ENCODE assay signal across 8 cellular contexts in the genomic region with DNA sequence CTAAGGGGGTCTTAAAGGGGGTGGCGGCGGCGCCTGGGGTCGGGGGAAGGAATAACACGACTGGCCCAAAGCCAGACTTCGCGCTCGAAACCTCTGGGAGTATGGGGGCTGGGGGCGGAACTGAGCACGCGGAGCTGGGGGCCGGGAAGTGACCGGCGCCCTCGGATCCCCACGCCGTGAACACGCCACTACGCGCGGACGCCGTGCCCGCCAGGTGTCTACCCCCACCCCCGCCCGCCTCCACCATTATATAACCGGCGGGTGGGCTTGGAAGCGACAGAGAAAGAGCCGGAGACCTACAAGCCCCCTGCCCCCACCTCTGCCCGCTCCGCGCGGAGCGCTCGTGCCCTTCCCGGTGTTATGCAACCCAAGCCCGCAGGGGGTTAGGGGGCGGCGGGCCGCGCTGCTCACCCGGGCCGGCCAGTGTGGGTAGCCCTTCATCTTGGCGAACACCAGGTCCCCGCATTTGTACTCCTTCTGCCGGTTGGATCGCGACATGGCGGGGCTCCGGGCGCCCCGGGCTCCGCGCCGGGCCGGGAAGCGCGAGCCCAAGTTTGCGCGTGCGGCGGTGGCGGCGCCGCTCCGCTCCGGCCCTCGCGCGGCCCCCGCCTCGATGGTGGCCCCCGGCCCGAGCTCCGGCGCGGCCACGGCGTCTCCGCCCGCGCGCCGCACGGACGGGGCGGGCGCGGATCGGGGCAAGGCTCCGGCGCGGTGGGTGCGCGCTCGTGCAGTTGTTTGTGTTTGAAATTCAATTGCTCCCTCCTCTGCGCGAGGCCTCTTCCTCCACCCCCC. TPM values are rescaled to one million over a fixed set of nuclear protein-coding genes. Genes with fewer than 3 reads are reported as not detected.
A peak's percentile ranks its signal among the peaks of the same experiment; 100 is the strongest.
DNase-seq lines count a peak whose midpoint lies in the region; ATAC-seq and TF ChIP-seq lines count a peak whose summit lies in the region.

Gene HDGF, minus strand, starts transcription at position 744 of the 792 bp plus-strand sequence. Its CDS starts 246 bp downstream, at position 498.

- H3K36me3 ChIP-seq in MM.1S (replicated peaks; ENCODE audit: insufficient read depth, low read length) (no peaks in the 10 kb centered on the region), neuron (ENCODE audit: insufficient read depth, low read length) (peaks cover 2% of the 10 kb centered on the region)

- H3K27ac ChIP-seq in MM.1S (ENCODE audit: low read length) (peak within 1 kb of the TSS; percentile 73), foreskin keratinocyte (peak within 1 kb of the TSS; percentile 100)

- peak within 1 kb of the TSS; percentile 98 for H3K27ac Mint-ChIP-seq in activated T-helper 1 cell treated with anti-CD3 and anti-CD28 coated beads, Interleukin-12 subunit alpha, Interleukin-12 subunit beta, Interleukin-2, Interleukin-4 antibody, amounts not matched to agents 30 ng/mL and 10 ng/mL and 1 ng/mL, durations not matched to agents 14 hours and 24 hours and 36 hours

- H3K27me3 ChIP-seq in MM.1S (replicated peaks; ENCODE audit: insufficient read depth, low read length) (no peaks in the 10 kb centered on the region), foreskin keratinocyte (no peaks in the 10 kb centered on the region), neuron (ENCODE audit: insufficient read depth, low read length) (no peaks in the 10 kb centered on the region)

- H3K4me3 ChIP-seq in MM.1S (ENCODE audit: low read length): peak within 1 kb of the TSS; percentile 94
- H3K4me3 ChIP-seq in neuron (ENCODE audit: low read length): peak within 1 kb of the TSS; percentile 79

- no peaks in the 10 kb centered on the region for H3K9me3 Mint-ChIP-seq in activated T-helper 1 cell treated with anti-CD3 and anti-CD28 coated beads, Interleukin-12 subunit alpha, Interleukin-12 subunit beta, Interleukin-2, Interleukin-4 antibody, amounts not matched to agents 30 ng/mL and 10 ng/mL and 1 ng/mL, durations not matched to agents 14 hours and 24 hours and 36 hours

- H3K79me2 ChIP-seq in MM.1S (ENCODE audit: low read length): peaks cover 67% of the 10 kb centered on the region

- H3K4me1 ChIP-seq in MM.1S (ENCODE audit: low read length) (peaks cover 39% of the 10 kb centered on the region), foreskin keratinocyte (peaks cover 23% of the 10 kb centered on the region), neuron (ENCODE audit: insufficient read depth, low read length) (peaks cover 51% of the 10 kb centered on the region)

- H3K27me3 Mint-ChIP-seq in activated T-helper 1 cell treated with anti-CD3 and anti-CD28 coated beads, Interleukin-12 subunit alpha, Interleukin-12 subunit beta, Interleukin-2, Interleukin-4 antibody, amounts not matched to agents 30 ng/mL and 10 ng/mL and 1 ng/mL, durations not matched to agents 14 hours and 24 hours and 36 hours (ENCODE audit: insufficient read depth): peaks cover 1% of the 10 kb centered on the region

- no peaks in the 10 kb centered on the region for H3K9me2 ChIP-seq in MM.1S (replicated peaks; ENCODE audit: insufficient read depth, low read length)

- peak within 1 kb of the TSS; percentile 100 for H3K4me3 Mint-ChIP-seq in activated T-helper 1 cell treated with anti-CD3 and anti-CD28 coated beads, Interleukin-12 subunit alpha, Interleukin-12 subunit beta, Interleukin-2, Interleukin-4 antibody, amounts not matched to agents 30 ng/mL and 10 ng/mL and 1 ng/mL, durations not matched to agents 14 hours and 24 hours and 36 hours

- ATAC-seq in GM21737 (IDR thresholded peaks at IDR 0.05; ENCODE audit: unreplicated experiment): peak; percentile 13
- peak; percentile 0 for ATAC-seq in foreskin keratinocyte

- peaks cover 62% of the 10 kb centered on the region for H3K4me1 Mint-ChIP-seq in activated T-helper 1 cell treated with anti-CD3 and anti-CD28 coated beads, Interleukin-12 subunit alpha, Interleukin-12 subunit beta, Interleukin-2, Interleukin-4 antibody, amounts not matched to agents 30 ng/mL and 10 ng/mL and 1 ng/mL, durations not matched to agents 14 hours and 24 hours and 36 hours (ENCODE audit: low read depth)

- H3K9ac ChIP-seq in MM.1S (ENCODE audit: low read length): peak within 1 kb of the TSS; percentile 88

- peaks cover 29% of the 10 kb centered on the region for H3K36me3 Mint-ChIP-seq in activated T-helper 1 cell treated with anti-CD3 and anti-CD28 coated beads, Interleukin-12 subunit alpha, Interleukin-12 subunit beta, Interleukin-2, Interleukin-4 antibody, amounts not matched to agents 30 ng/mL and 10 ng/mL and 1 ng/mL, durations not matched to agents 14 hours and 24 hours and 36 hours (ENCODE audit: low read depth)

- DNase-seq in G401 (ENCODE audit: low spot score) (no peak), MM.1S (peak; percentile 52), foreskin keratinocyte (peak in 1 of 2 donors; percentile 29), dedifferentiated amniotic fluid mesenchymal stem cell (ENCODE audit: extremely low spot score) (no peak), SW 1271 (lab: John Stamatoyannopoulos, UW) (no peak)
- DNase-seq in activated T-helper 1 cell treated with anti-CD3 and anti-CD28 coated beads, Interleukin-12 subunit alpha, Interleukin-12 subunit beta, Interleukin-2, Interleukin-4 antibody, amounts not matched to agents 30 ng/mL and 10 ng/mL and 1 ng/mL, durations not matched to agents 14 hours and 24 hours and 36 hours (ENCODE audit: low spot score): no peak

- in situ Hi-C loops in G401 (cut with HindIII; ENCODE audit: low sequenced_read_pairs): no loop called here

- H2AFZ ChIP-seq in MM.1S (ENCODE audit: low read length) (peak within 1 kb of the TSS; percentile 91), neuron (ENCODE audit: low read depth, low read length) (peak within 1 kb of the TSS; percentile 48)

- peak within 1 kb of the TSS; percentile 87 for H3K4me2 ChIP-seq in MM.1S (ENCODE audit: low read depth, low read length)

- H3K9me3 ChIP-seq in MM.1S (replicated peaks; ENCODE audit: insufficient read depth, low read length): no peaks in the 10 kb centered on the region
- no peaks in the 10 kb centered on the region for H3K9me3 ChIP-seq in neuron (ENCODE audit: low read length)

- no peaks in the 10 kb centered on the region for H4K20me1 ChIP-seq in MM.1S (ENCODE audit: insufficient read depth, low read length)

- TF ChIP-seq CTCF in MM.1S (IDR thresholded peaks at IDR 0.05; ENCODE audit: low read length) (no peak), foreskin keratinocyte (conservative IDR thresholded peaks at IDR 0.05) (no peak)

- intact Hi-C loops in activated T-helper 1 cell treated with anti-CD3 and anti-CD28 coated beads, Interleukin-12 subunit alpha, Interleukin-12 subunit beta, Interleukin-2, Interleukin-4 antibody, amounts not matched to agents 30 ng/mL and 10 ng/mL and 1 ng/mL, durations not matched to agents 14 hours and 24 hours and 36 hours (cut with micrococcal nuclease): loop anchor here (1.0 kb wide), 3 partner anchors 10 to 23 kb away; partner anchors contain the start of genes ISG20L2, METTL25B, MRPL24 and PRCC

- H3F3A ChIP-seq in MM.1S (ENCODE audit: insufficient read depth, low read length): peaks cover 32% of the 10 kb centered on the region

RNA-seq across cellular contexts. Expression of gene HDGF, which starts in this region (rescaled TPM):
- 481 and 510 TPM in 2 replicates for total RNA-seq in G401 (2014; rRNA removed; shearing (Covaris generic))
- total RNA-seq in activated T-helper 1 cell treated with anti-CD3 and anti-CD28 coated beads, Interleukin-12 subunit alpha, Interleukin-12 subunit beta, Interleukin-2, Interleukin-4 antibody, amounts not matched to agents 30 ng/mL and 10 ng/mL and 1 ng/mL, durations not matched to agents 14 hours and 24 hours and 36 hours: 371 and 374 TPM in 2 replicates
- 430 and 481 TPM in 2 replicates for total RNA-seq in foreskin keratinocyte
- polyA plus RNA-seq in foreskin keratinocyte: 386 and 479 TPM in 2 replicates
